ENCODE assay signal across 9 cellular contexts in genomic region chr3:133474251-133474801, GRCh38.
DNase-seq lines count a peak whose midpoint lies in the region; ATAC-seq and TF ChIP-seq lines count a peak whose summit lies in the region.
"Had no signal": no experiment of that assay in that cellular context is flagged by ENCODE, and none has a peak within 500 bp of the region (broad histone marks: within the 10 kb centered on the region; RNA-seq: fewer than 3 reads in every experiment).

No MANE protein-coding gene starts in this region.

- H3K36me3 ChIP-seq in BJ (ENCODE audit: control insufficient read depth, insufficient read depth, low read length) (no peaks in the 10 kb centered on the region), BE2C (no peaks in the 10 kb centered on the region)

- POLR2A ChIA-PET in BJ (lab: Charles Lee), result interaction anchor here (0.7 kb wide), 1 partner anchor 99 kb away, joined by 6 read pairs; the partner anchor contains the start of gene CDV3

- no peaks in the 10 kb centered on the region for H3K36me3 Mint-ChIP-seq in nephron (ENCODE audit: low read depth)

- TF ChIP-seq CTCF in BJ (IDR thresholded peaks at IDR 0.05; ENCODE audit: insufficient read depth, low read depth, low read length), result no peak
- TF ChIP-seq CTCF in dorsolateral prefrontal cortex (IDR thresholded peaks at IDR 0.05 in 54 of 56, conservative IDR thresholded peaks at IDR 0.05 in 2 of 56; ENCODE audit: low read depth in 1 of 56, partially characterized antibody in 56 of 56), result no peak
- no peak for TF ChIP-seq CTCF in nephron (IDR thresholded peaks at IDR 0.05; ENCODE audit: unreplicated experiment in 3 of 3)
- TF ChIP-seq CTCF in GM20000 (IDR thresholded peaks at IDR 0.05; ENCODE audit: extremely low read depth, missing control alignments), result no peak
- no peak for TF ChIP-seq CTCF in BE2C (IDR thresholded peaks at IDR 0.05; ENCODE audit: low read depth, low read length)

- H3K4me3 ChIP-seq in BJ (ENCODE audit: low read depth, low read length), result no peak overlapping the region
- peak overlapping the region in 1 of 59 donors; percentile 6 for H3K4me3 ChIP-seq in dorsolateral prefrontal cortex
- no peak overlapping the region for H3K4me3 ChIP-seq in BE2C (ENCODE audit: low read depth, low read length)

- H3K4me1 ChIP-seq in BE2C, result no peaks in the 10 kb centered on the region; the same call in 1 of the 2 replicates

- peak; percentile 74 for DNase-seq in BJ (ENCODE audit: low read depth)
- peak; percentile 27 for DNase-seq in NCI-H146 treated with DMSO at 0.1 percent for 48 hours (lab: John Stamatoyannopoulos, UW; ENCODE audit: unreplicated experiment)
- DNase-seq in dorsolateral prefrontal cortex, result peak in 1 of 10 donors; percentile 36
- DNase-seq in stimulated activated CD4-positive, alpha-beta T cell treated with anti-CD3 and anti-CD28 coated beads, Interleukin-4, amount 100 ng/mL, for 24 hours, result no peak
- DNase-seq in GM20000 (ENCODE audit: low spot score), result no peak
- DNase-seq in BE2C, result no peak

- H3K27ac ChIP-seq in dorsolateral prefrontal cortex, result peak overlapping the region in 30 of 59 donors; percentile 5 to 82 (median 52)

- H3K27me3 ChIP-seq in BJ (ENCODE audit: control insufficient read depth, insufficient read depth, low read length) (no peaks in the 10 kb centered on the region), dorsolateral prefrontal cortex (no peaks in the 10 kb centered on the region), BE2C (no peaks in the 10 kb centered on the region)

- peak overlapping the region; percentile 68 to 90 (median 87) for H3K27ac Mint-ChIP-seq in nephron

- intact Hi-C loops in dorsolateral prefrontal cortex (cut with DNase I), result no loop called here

- no peaks in the 10 kb centered on the region for H3K9me3 ChIP-seq in BE2C

- peaks cover 61% of the 10 kb centered on the region for H3K4me1 Mint-ChIP-seq in nephron
- H3K4me1 Mint-ChIP-seq: central memory CD8-positive, alpha-beta T cell had no signal

- CTCF ChIA-PET in BJ (lab: Yijun Ruan, JAX), result interaction anchor here (1.1 to 4.3 kb wide), 4 partner anchors 10 to 39 kb away, joined by 3 to 13 read pairs (median 4); no protein-coding TSS in a partner anchor

- no peak overlapping the region for H3K4me3 Mint-ChIP-seq in nephron
- H3K4me3 Mint-ChIP-seq: central memory CD8-positive, alpha-beta T cell had no signal

- H3K27me3 Mint-ChIP-seq in nephron (ENCODE audit: low read depth), result peaks cover 20% of the 10 kb centered on the region
- H3K27me3 Mint-ChIP-seq: central memory CD8-positive, alpha-beta T cell had no signal

- H3K9me3 Mint-ChIP-seq in nephron, result no peaks in the 10 kb centered on the region
- H3K9me3 Mint-ChIP-seq: central memory CD8-positive, alpha-beta T cell had no signal

- no peak for ATAC-seq in GM21529 (IDR thresholded peaks at IDR 0.05; ENCODE audit: unreplicated experiment)

Comparison
In these comparisons a context has a peak if more than half of its experiments do, and no peak if none do; other contexts are left out.
1. DNase-seq: peak in BJ (single experiment) and NCI-H146 treated with DMSO at 0.1 percent for 48 hours (single experiment); none in stimulated activated CD4-positive, alpha-beta T cell treated with anti-CD3 and anti-CD28 coated beads, Interleukin-4, amount 100 ng/mL, for 24 hours (single experiment), GM20000 (single experiment) and BE2C (single experiment).